2 cellular contexts compared by ENCODE assay signal in genomic region chr5:10498350-10498749, GRCh38.
A peak's percentile ranks its signal among the peaks of the same experiment; 100 is the strongest.
TF ChIP-seq lines count a peak whose summit lies in the region.

No MANE protein-coding gene starts in this region.

TF ChIP-seq in GM23338, 12 proteins besides CTCF, POLR2A, EP300 and RAD21:
- no peak for TF ChIP-seq ETS1 (IDR thresholded peaks at IDR 0.05)
- TF ChIP-seq ZNF114 (CRISPR knock-in tag; IDR thresholded peaks at IDR 0.05): no peak
- no peak for TF ChIP-seq NANOG (IDR thresholded peaks at IDR 0.05; ENCODE audit: borderline replicate concordance)

TF ChIP-seq in K562, 482 proteins besides CTCF, POLR2A, EP300 and RAD21 (continues in another document):
- TF ChIP-seq UBTF (IDR thresholded peaks at IDR 0.05; ENCODE audit: borderline replicate concordance in 1 of 2, low read depth in 2 of 2, low read length in 2 of 2) (no peak), CBX3 (IDR thresholded peaks at IDR 0.05; ENCODE audit: borderline replicate concordance in 1 of 2, low read length in 2 of 2) (no peak), SMAD2 (IDR thresholded peaks at IDR 0.05; ENCODE audit: low read depth, low read length) (no peak), XRCC3 (IDR thresholded peaks at IDR 0.05) (no peak), MEF2D (tag; conservative IDR thresholded peaks at IDR 0.05; ENCODE audit: low read depth) (0 out of 2 replicates have a peak, but pooled peaks have one; percentile 50), CXXC5 (CRISPR knock-in tag; IDR thresholded peaks at IDR 0.05) (no peak), ZNF444 (CRISPR knock-in tag; IDR thresholded peaks at IDR 0.05) (no peak), NKRF (IDR thresholded peaks at IDR 0.05; ENCODE audit: borderline replicate concordance) (no peak), KLF10 (CRISPR knock-in tag; IDR thresholded peaks at IDR 0.05) (no peak), POLR2AphosphoS5 (IDR thresholded peaks at IDR 0.05; ENCODE audit: control insufficient read depth, insufficient read depth, low read depth, low read length) (no peak), CTBP1 (IDR thresholded peaks at IDR 0.05; ENCODE audit: borderline replicate concordance) (no peak), ATF7 (IDR thresholded peaks at IDR 0.05) (no peak), STAT6 (CRISPR knock-in tag; IDR thresholded peaks at IDR 0.05) (no peak), STAT5B (CRISPR knock-in tag; IDR thresholded peaks at IDR 0.05) (no peak), ZNF592 (IDR thresholded peaks at IDR 0.05) (0 out of 2 replicates have a peak, but pooled peaks have one; percentile 33), MCM2 (IDR thresholded peaks at IDR 0.05; ENCODE audit: low read depth) (no peak), ZNF165 (CRISPR knock-in tag; IDR thresholded peaks at IDR 0.05; ENCODE audit: borderline replicate concordance) (no peak), NCOA4 (IDR thresholded peaks at IDR 0.05; ENCODE audit: partially characterized antibody) (no peak), ILK (tag; IDR thresholded peaks at IDR 0.05; ENCODE audit: borderline replicate concordance, low read depth) (no peak), HOXB6 (CRISPR knock-in tag; IDR thresholded peaks at IDR 0.05; ENCODE audit: borderline replicate concordance) (no peak), ZNF124 (CRISPR knock-in tag; IDR thresholded peaks at IDR 0.05) (no peak), TAF1 (IDR thresholded peaks at IDR 0.05; ENCODE audit: control insufficient read depth, extremely low read depth, insufficient read depth, low read length, severe bottlenecking) (no peak), IFI16 (CRISPR knock-in tag; IDR thresholded peaks at IDR 0.05) (no peak), NELFE (IDR thresholded peaks at IDR 0.05; ENCODE audit: insufficient read depth, insufficient read length) (no peak), HNRNPUL1 (IDR thresholded peaks at IDR 0.05; ENCODE audit: low read length) (no peak), ZNF121 (CRISPR knock-in tag; conservative IDR thresholded peaks at IDR 0.05) (no peak), ZNF23 (CRISPR knock-in tag; IDR thresholded peaks at IDR 0.05) (no peak), ESRRB (CRISPR knock-in tag; IDR thresholded peaks at IDR 0.05; ENCODE audit: borderline replicate concordance) (no peak), POLR2B (IDR thresholded peaks at IDR 0.05; ENCODE audit: low read depth, partially characterized antibody) (no peak), USF2 (CRISPR knock-in tag; IDR thresholded peaks at IDR 0.05) (no peak), RCOR1 (IDR thresholded peaks at IDR 0.05; ENCODE audit: borderline replicate concordance in 1 of 2, low read depth in 2 of 2, low read length in 2 of 2) (no peak), ZBTB7A (IDR thresholded peaks at IDR 0.05; ENCODE audit: borderline replicate concordance, control insufficient read depth, low read depth, low read length) (no peak), BCL6 (CRISPR knock-in tag; IDR thresholded peaks at IDR 0.05) (no peak), EP400 (IDR thresholded peaks at IDR 0.05) (0 out of 2 replicates have a peak, but pooled peaks have one; percentile 34), ZNF639 (CRISPR knock-in tag; conservative IDR thresholded peaks at IDR 0.05 in 1 of 2, IDR thresholded peaks at IDR 0.05 in 1 of 2) (no peak), ZNF224 (CRISPR knock-in tag; IDR thresholded peaks at IDR 0.05) (no peak), MAZ (CRISPR knock-in tag; conservative IDR thresholded peaks at IDR 0.05 in 1 of 2, IDR thresholded peaks at IDR 0.05 in 1 of 2) (no peak), MXD1 (CRISPR knock-in tag; IDR thresholded peaks at IDR 0.05; ENCODE audit: borderline replicate concordance, poor library complexity, severe bottlenecking) (no peak), LCOR (CRISPR knock-in tag; IDR thresholded peaks at IDR 0.05) (no peak), ZFP30 (CRISPR knock-in tag; IDR thresholded peaks at IDR 0.05; ENCODE audit: borderline replicate concordance) (no peak), YY1 (IDR thresholded peaks at IDR 0.05; ENCODE audit: borderline replicate concordance in 1 of 3, control insufficient read depth in 1 of 3, extremely low read depth in 1 of 3, insufficient read depth in 3 of 3, insufficient read length in 1 of 3, insufficient replicate concordance in 2 of 3, low read depth in 1 of 3, low read length in 2 of 3) (peak in 1 of 3 experiments; percentile 55), NFATC3 (IDR thresholded peaks at IDR 0.05) (no peak), CREM (IDR thresholded peaks at IDR 0.05; ENCODE audit: low read depth) (no peak), MECOM (CRISPR knock-in tag; IDR thresholded peaks at IDR 0.05) (no peak), SMARCA4 (IDR thresholded peaks at IDR 0.05) (no peak)
- TF ChIP-seq, protein P1, sequence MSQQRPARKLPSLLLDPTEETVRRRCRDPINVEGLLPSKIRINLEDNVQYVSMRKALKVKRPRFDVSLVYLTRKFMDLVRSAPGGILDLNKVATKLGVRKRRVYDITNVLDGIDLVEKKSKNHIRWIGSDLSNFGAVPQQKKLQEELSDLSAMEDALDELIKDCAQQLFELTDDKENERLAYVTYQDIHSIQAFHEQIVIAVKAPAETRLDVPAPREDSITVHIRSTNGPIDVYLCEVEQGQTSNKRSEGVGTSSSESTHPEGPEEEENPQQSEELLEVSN (IDR thresholded peaks at IDR 0.05; ENCODE audit: borderline replicate concordance in 1 of 2, extremely low read depth in 1 of 2, insufficient read depth in 1 of 2, insufficient read length in 1 of 2, low read depth in 1 of 2, low read length in 1 of 2, poor library complexity in 1 of 2, severe bottlenecking in 1 of 2): peak in 1 of 2 experiments; percentile 30
- TF ChIP-seq, protein P2, sequence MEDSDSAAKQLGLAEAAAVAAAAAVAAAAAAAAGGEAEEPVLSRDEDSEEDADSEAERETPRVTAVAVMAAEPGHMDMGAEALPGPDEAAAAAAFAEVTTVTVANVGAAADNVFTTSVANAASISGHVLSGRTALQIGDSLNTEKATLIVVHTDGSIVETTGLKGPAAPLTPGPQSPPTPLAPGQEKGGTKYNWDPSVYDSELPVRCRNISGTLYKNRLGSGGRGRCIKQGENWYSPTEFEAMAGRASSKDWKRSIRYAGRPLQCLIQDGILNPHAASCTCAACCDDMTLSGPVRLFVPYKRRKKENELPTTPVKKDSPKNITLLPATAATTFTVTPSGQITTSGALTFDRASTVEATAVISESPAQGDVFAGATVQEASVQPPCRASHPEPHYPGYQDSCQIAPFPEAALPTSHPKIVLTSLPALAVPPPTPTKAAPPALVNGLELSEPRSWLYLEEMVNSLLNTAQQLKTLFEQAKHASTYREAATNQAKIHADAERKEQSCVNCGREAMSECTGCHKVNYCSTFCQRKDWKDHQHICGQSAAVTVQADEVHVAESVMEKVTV (CRISPR knock-in tag; IDR thresholded peaks at IDR 0.05): no peak
- TF ChIP-seq, protein P3, sequence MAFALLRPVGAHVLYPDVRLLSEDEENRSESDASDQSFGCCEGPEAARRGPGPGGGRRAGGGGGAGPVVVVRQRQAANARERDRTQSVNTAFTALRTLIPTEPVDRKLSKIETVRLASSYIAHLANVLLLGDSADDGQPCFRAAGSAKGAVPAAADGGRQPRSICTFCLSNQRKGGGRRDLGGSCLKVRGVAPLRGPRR (CRISPR knock-in tag; IDR thresholded peaks at IDR 0.05): no peak
